ENCODE assay signal across 8 cellular contexts in genomic region chr6:13488015-13488895, GRCh38. TPM values are rescaled to one million over a fixed set of nuclear protein-coding genes. Genes with fewer than 3 reads are reported as not detected.
DNase-seq lines count a peak whose midpoint lies in the region; ATAC-seq and TF ChIP-seq lines count a peak whose summit lies in the region.

No MANE protein-coding gene starts in this region.

- H3K4me1 ChIP-seq in muscle layer of colon (ENCODE audit: insufficient read depth, low read length) (peaks cover 22% of the 10 kb centered on the region), uterus (peaks cover 6 to 7% of the 10 kb centered on the region in 2 donors)

- intact Hi-C loops in uterus (cut with DNase I; ENCODE audit: low total_unique reads) = no loop called here

- H3K27ac Mint-ChIP-seq in WTC11 = no peak overlapping the region

- CTCF ChIA-PET in BJ (lab: Yijun Ruan, JAX) = interaction anchor here (0.6 to 1.9 kb wide), 7 partner anchors 15 to 153 kb away, joined by 3 to 7 read pairs (median 3); partner anchors contain the start of genes NOL7 and SIRT5
- CTCF ChIA-PET in WTC11 (lab: Charles Lee) = interaction anchor here (0.7 to 3.9 kb wide), 7 partner anchors 21 to 160 kb away, joined by 3 to 32 read pairs (median 3); partner anchors contain the start of genes SIRT5 and TBC1D7

- H3K4me3 Mint-ChIP-seq in WTC11 = peak overlapping the region; percentile 65

- H3K27me3 ChIP-seq in BJ (ENCODE audit: control insufficient read depth, insufficient read depth, low read length) = no peaks in the 10 kb centered on the region
- H3K27me3 ChIP-seq in muscle layer of colon (ENCODE audit: control insufficient read depth in 1 of 2, insufficient read depth in 2 of 2, low read length in 2 of 2) = no peaks in the 10 kb centered on the region
- no peaks in the 10 kb centered on the region for H3K27me3 ChIP-seq in uterus

- H3K36me3 Mint-ChIP-seq in WTC11 = no peaks in the 10 kb centered on the region

- peak overlapping the region; percentile 40 for H3K4me3 ChIP-seq in BJ (ENCODE audit: low read depth, low read length)
- peak overlapping the region; percentile 51 for H3K4me3 ChIP-seq in epithelial cell of esophagus (ENCODE audit: low read length)
- peak overlapping the region; percentile 68 to 80 for H3K4me3 ChIP-seq in muscle layer of colon (ENCODE audit: low read depth in 1 of 2, low read length in 2 of 2)
- H3K4me3 ChIP-seq in uterus = peak overlapping the region; percentile 56 to 74

- H3K36me3 ChIP-seq in BJ (ENCODE audit: control insufficient read depth, insufficient read depth, low read length) (no peaks in the 10 kb centered on the region), muscle layer of colon (ENCODE audit: insufficient read depth, low read length) (no peaks in the 10 kb centered on the region), uterus (no peaks in the 10 kb centered on the region)

- H3K9ac ChIP-seq in muscle layer of colon (ENCODE audit: low read length) = peak overlapping the region; percentile 44

- DNase-seq in BJ (ENCODE audit: low read depth) (no peak), HCEC 1CT (peak; percentile 49), WTC11 (ENCODE audit: low spot score) (peak; percentile 63), epithelial cell of esophagus (ENCODE audit: low read depth) (peak; percentile 41), uterus (peak; percentile 52 to 59), OCI-M1 (lab: John Stamatoyannopoulos, UW) (no peak)

- POLR2A ChIA-PET in BJ (lab: Charles Lee) (no interaction called here), WTC11 (lab: Charles Lee) (no interaction called here)

- H3K9me3 Mint-ChIP-seq in WTC11 = no peaks in the 10 kb centered on the region

- TF ChIP-seq CTCF in BJ (IDR thresholded peaks at IDR 0.05; ENCODE audit: insufficient read depth, low read depth, low read length) = no peak
- no peak for TF ChIP-seq CTCF in WTC11 (IDR thresholded peaks at IDR 0.05)
- TF ChIP-seq CTCF in epithelial cell of esophagus (IDR thresholded peaks at IDR 0.05; ENCODE audit: insufficient read depth, low read depth, low read length, missing control alignments) = no peak
- no peak for TF ChIP-seq CTCF in uterus (IDR thresholded peaks at IDR 0.05)

- H3K27me3 Mint-ChIP-seq in WTC11 (ENCODE audit: low read depth) = peaks cover 66% of the 10 kb centered on the region

- H3K27ac ChIP-seq in muscle layer of colon (ENCODE audit: low read depth, low read length) (peak overlapping the region; percentile 91), uterus (peak overlapping the region; percentile 80 to 82)

- H3K9me3 ChIP-seq in muscle layer of colon (ENCODE audit: low read length) (no peaks in the 10 kb centered on the region), uterus (no peaks in the 10 kb centered on the region)

- ATAC-seq in WTC11 = peak; percentile 17
- no peak for ATAC-seq in GM18520 (IDR thresholded peaks at IDR 0.05; ENCODE audit: unreplicated experiment)

- H3K4me1 Mint-ChIP-seq in WTC11 = peaks cover 27% of the 10 kb centered on the region

- TF ChIP-seq POLR2A in uterus (IDR thresholded peaks at IDR 0.05) = no peak

TF ChIP-seq in WTC11, 78 proteins besides CTCF, POLR2A, EP300 and RAD21 (continues in another document):
- TF ChIP-seq, protein P1, sequence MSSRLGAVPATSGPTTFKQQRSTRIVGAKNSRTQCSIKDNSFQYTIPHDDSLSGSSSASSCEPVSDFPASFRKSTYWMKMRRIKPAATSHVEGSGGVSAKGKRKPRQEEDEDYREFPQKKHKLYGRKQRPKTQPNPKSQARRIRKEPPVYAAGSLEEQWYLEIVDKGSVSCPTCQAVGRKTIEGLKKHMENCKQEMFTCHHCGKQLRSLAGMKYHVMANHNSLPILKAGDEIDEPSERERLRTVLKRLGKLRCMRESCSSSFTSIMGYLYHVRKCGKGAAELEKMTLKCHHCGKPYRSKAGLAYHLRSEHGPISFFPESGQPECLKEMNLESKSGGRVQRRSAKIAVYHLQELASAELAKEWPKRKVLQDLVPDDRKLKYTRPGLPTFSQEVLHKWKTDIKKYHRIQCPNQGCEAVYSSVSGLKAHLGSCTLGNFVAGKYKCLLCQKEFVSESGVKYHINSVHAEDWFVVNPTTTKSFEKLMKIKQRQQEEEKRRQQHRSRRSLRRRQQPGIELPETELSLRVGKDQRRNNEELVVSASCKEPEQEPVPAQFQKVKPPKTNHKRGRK (CRISPR knock-in tag; IDR thresholded peaks at IDR 0.05; ENCODE audit: borderline replicate concordance) = no peak
- peak; percentile 35; the same call in 1 of the 2 replicates for TF ChIP-seq ZBTB43 (CRISPR knock-in tag; IDR thresholded peaks at IDR 0.05)
- TF ChIP-seq, protein P2, sequence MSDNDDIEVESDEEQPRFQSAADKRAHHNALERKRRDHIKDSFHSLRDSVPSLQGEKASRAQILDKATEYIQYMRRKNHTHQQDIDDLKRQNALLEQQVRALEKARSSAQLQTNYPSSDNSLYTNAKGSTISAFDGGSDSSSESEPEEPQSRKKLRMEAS (CRISPR knock-in tag; IDR thresholded peaks at IDR 0.05) = peak; percentile 92
- peak; percentile 29; the same call in 1 of the 2 replicates for TF ChIP-seq TEAD1 (CRISPR knock-in tag; IDR thresholded peaks at IDR 0.05)
- TF ChIP-seq NFYB (CRISPR knock-in tag; conservative IDR thresholded peaks at IDR 0.05; ENCODE audit: low read depth) = no peak
- no peak for TF ChIP-seq ZBTB21 (CRISPR knock-in tag; IDR thresholded peaks at IDR 0.05; ENCODE audit: borderline replicate concordance)
- TF ChIP-seq NFE2L1 (CRISPR knock-in tag; IDR thresholded peaks at IDR 0.05) = peak; percentile 79; the same call in 1 of the 2 replicates
- TF ChIP-seq, protein P3, sequence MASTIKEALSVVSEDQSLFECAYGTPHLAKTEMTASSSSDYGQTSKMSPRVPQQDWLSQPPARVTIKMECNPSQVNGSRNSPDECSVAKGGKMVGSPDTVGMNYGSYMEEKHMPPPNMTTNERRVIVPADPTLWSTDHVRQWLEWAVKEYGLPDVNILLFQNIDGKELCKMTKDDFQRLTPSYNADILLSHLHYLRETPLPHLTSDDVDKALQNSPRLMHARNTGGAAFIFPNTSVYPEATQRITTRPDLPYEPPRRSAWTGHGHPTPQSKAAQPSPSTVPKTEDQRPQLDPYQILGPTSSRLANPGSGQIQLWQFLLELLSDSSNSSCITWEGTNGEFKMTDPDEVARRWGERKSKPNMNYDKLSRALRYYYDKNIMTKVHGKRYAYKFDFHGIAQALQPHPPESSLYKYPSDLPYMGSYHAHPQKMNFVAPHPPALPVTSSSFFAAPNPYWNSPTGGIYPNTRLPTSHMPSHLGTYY (CRISPR knock-in tag; IDR thresholded peaks at IDR 0.05) = no peak
- TF ChIP-seq, protein P4, sequence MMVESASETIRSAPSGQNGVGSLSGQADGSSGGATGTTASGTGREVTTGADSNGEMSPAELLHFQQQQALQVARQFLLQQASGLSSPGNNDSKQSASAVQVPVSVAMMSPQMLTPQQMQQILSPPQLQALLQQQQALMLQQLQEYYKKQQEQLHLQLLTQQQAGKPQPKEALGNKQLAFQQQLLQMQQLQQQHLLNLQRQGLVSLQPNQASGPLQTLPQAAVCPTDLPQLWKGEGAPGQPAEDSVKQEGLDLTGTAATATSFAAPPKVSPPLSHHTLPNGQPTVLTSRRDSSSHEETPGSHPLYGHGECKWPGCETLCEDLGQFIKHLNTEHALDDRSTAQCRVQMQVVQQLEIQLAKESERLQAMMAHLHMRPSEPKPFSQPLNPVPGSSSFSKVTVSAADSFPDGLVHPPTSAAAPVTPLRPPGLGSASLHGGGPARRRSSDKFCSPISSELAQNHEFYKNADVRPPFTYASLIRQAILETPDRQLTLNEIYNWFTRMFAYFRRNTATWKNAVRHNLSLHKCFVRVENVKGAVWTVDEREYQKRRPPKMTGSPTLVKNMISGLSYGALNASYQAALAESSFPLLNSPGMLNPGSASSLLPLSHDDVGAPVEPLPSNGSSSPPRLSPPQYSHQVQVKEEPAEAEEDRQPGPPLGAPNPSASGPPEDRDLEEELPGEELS (CRISPR knock-in tag; IDR thresholded peaks at IDR 0.05) = peak; percentile 94
- TF ChIP-seq EMX1 (CRISPR knock-in tag; IDR thresholded peaks at IDR 0.05) = no peak
- TF ChIP-seq ATF2 (CRISPR knock-in tag; IDR thresholded peaks at IDR 0.05; ENCODE audit: borderline replicate concordance, low read depth) = no peak

RNA-seq across cellular contexts. Expression of gene GFOD1, which starts 0.9 kb away (rescaled TPM):
- polyA plus RNA-seq in BJ (2011; rRNA removed) = 0.76 and 0.89 TPM in 2 replicates
- 1.7 and 1.9 TPM in 2 replicates for polyA minus RNA-seq in BJ (2011; rRNA and poly(A)+ RNA removed)
- total RNA-seq in WTC11 (2021) = 5.2 to 8.5 TPM (median 5.8 TPM) in 3 replicates
- total RNA-seq in uterus = 10 to 100 TPM in 2 of 4 donors, 1 to 10 TPM in 2; 4.7 to 26.6 (median 10.1) TPM

Comparison
In these comparisons a context has a peak if more than half of its experiments do, and no peak if none do; other contexts are left out.
1. DNase-seq: peak in HCEC 1CT (single experiment), WTC11 (single experiment), epithelial cell of esophagus (single experiment) and uterus (2 of 2); none in BJ (single experiment) and OCI-M1 (single experiment).
2. Peak in every context shown above with its lines, with median percentiles within 50 percentile points of each other: H3K4me3 ChIP-seq.